In genomic region chr18:1676387-1676786, GRCh38 we compare ENCODE assay signal across 22 cellular contexts.
"Had no signal": no experiment of that assay in that cellular context is flagged by ENCODE, and none has a peak within 500 bp of the region (broad histone marks: within the 10 kb centered on the region; RNA-seq: fewer than 3 reads in every experiment).

No MANE protein-coding gene starts in this region.

- H3K9ac ChIP-seq: KMS-11, SK-N-SH had no signal

- H3K4me2 ChIP-seq: KMS-11, SK-N-SH had no signal

- DNase-seq: Kasumi-1, MM.1S, NCI-H1092 treated with DMSO at 0.1 percent for 48 hours, NCI-H1436, NCI-H187 treated with DMSO at 0.1 percent for 48 hours, NCI-H2029 treated with DMSO at 0.1 percent for 48 hours, NCI-H2171, NCI-H226, NCI-H446, NCI-H510A, NCI-H524 treated with DMSO at 0.1 percent for 48 hours, NCI-H69, NCI-H774, SHP77, SK-N-SH, SW 1271, T-cell had no signal

- H3K36me3 Mint-ChIP-seq: T-cell had no signal

- ATAC-seq: T-cell had no signal

- H3K4me3 Mint-ChIP-seq: T-cell had no signal

- FAIRE-seq: HTR-8/SVneo, RCC 7860 had no signal

- H3K27ac ChIP-seq: HL-60, KMS-11, RWPE1 had no signal

- H3K27me3 Mint-ChIP-seq: T-cell had no signal

- H3K4me1 Mint-ChIP-seq: T-cell had no signal

- H3K27ac Mint-ChIP-seq: T-cell had no signal
